Comparison of ENCODE assay signal across 8 cellular contexts in the genomic region with DNA sequence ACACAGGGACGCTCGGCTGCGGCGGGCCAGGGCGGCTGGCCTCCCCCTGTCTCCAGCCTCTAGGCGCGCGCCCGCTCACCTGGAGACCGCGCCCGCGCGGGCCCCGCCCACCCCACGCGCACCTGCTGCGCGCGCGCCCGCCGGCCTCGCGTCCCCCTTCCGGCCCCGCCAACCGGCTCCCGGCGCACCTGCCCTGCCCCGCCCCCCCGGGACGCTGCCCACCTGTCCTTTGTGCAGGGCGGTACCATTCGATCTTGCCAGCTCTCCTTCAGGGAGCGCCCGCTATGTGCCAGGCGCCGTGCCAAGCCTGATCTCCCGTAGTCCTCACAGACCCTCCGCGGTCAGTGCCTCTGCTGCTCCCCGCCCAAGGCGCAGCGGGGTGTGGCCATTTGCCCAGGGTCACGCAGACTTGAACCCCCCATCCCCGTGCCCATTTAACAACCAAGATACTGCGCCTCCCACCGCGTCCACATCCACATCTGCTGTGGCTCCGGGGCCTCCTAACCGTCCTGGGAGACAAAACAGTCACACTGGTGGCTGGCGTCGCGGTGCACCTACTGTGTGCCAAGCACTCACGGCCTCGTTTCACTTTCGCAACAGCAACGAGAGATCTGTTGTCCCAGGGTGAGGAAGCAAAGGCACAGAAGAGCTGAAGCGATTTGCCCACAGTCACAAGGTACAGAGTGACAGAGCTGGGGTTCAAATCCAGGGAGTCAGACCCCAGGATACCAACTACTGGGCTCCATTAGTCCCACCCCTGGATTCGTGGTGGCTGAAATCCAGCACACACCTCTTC. TPM values are rescaled to one million over a fixed set of nuclear protein-coding genes. Genes with fewer than 3 reads are reported as not detected.
DNase-seq lines count a peak whose midpoint lies in the region; ATAC-seq and TF ChIP-seq lines count a peak whose summit lies in the region.

No MANE protein-coding gene starts in this region.

- peak overlapping the region; percentile 92 to 98 (median 96) for H3K4me3 Mint-ChIP-seq in immature natural killer cell

- peak overlapping the region; percentile 64 for H3K4me3 ChIP-seq in Jurkat, Clone E6-1 (ENCODE audit: low read length)
- peak overlapping the region; percentile 56 for H3K4me3 ChIP-seq in adipocyte (ENCODE audit: low read length)

- no peak for ATAC-seq in GM21619 (IDR thresholded peaks at IDR 0.05; ENCODE audit: unreplicated experiment)

- TF ChIP-seq POLR2A in GM18526 (IDR thresholded peaks at IDR 0.05; ENCODE audit: extremely low read depth, insufficient read length), result peak; percentile 17

- no peak overlapping the region for H3K9ac ChIP-seq in adipocyte (ENCODE audit: low read length)

- H3K27me3 ChIP-seq in adipocyte (replicated peaks; ENCODE audit: control insufficient read depth, insufficient read depth, low read length), result peaks cover 16% of the 10 kb centered on the region

- H3K9me3 ChIP-seq in adipocyte (ENCODE audit: control insufficient read depth, low read length), result no peaks in the 10 kb centered on the region

- H3K4me1 ChIP-seq in adipocyte (ENCODE audit: control insufficient read depth, insufficient read depth, low read length), result no peaks in the 10 kb centered on the region

- no peaks in the 10 kb centered on the region for H3K36me3 ChIP-seq in adipocyte (ENCODE audit: control insufficient read depth, insufficient read depth, low read length, severe bottlenecking)

- peaks cover 17 to 36% (median 18%) of the 10 kb centered on the region in 3 donors for H3K27me3 Mint-ChIP-seq in immature natural killer cell (ENCODE audit: low read depth in 3 of 3)

- DNase-seq in Jurkat, Clone E6-1 (ENCODE audit: low read depth, low spot score), result peak; percentile 53
- DNase-seq in SHP77 treated with DMSO at 0.1 percent for 48 hours (lab: John Stamatoyannopoulos, UW) (peak; percentile 42), adipocyte (ENCODE audit: low read depth) (no peak), immature natural killer cell (peak; percentile 65 to 70 (median 69)), T1000 (lab: John Stamatoyannopoulos, UW) (no peak)
- peak; percentile 62 for DNase-seq in stimulated activated CD8-positive, alpha-beta memory T cell treated with anti-CD3 and anti-CD28 coated beads, Interleukin-4, amount 100 ng/mL, for 48 hours

- peaks cover 84 to 85% of the 10 kb centered on the region in 2 donors for H3K4me1 Mint-ChIP-seq in immature natural killer cell

- H3K27ac Mint-ChIP-seq in immature natural killer cell, result peak overlapping the region; percentile 94 to 99 (median 98)

- H3K9me3 Mint-ChIP-seq in immature natural killer cell, result no peaks in the 10 kb centered on the region

- no peaks in the 10 kb centered on the region for H3K36me3 Mint-ChIP-seq in immature natural killer cell

RNA-seq across cellular contexts. Expression of gene NOL4L, which starts 48.1 kb away (rescaled TPM):
- polyA plus RNA-seq in Jurkat, Clone E6-1 (2012; ENCODE audit: insufficient read depth, insufficient read length), result 16.0 TPM
- polyA plus RNA-seq in immature natural killer cell, result 10 to 100 TPM in 1 of 3 donors, 1 to 10 TPM in 2; 4.1 to 17.2 (median 9.6) TPM

Comparison
In these comparisons a context has a peak if more than half of its experiments do, and no peak if none do; other contexts are left out.
1. DNase-seq: peak in Jurkat, Clone E6-1 (single experiment), SHP77 treated with DMSO at 0.1 percent for 48 hours (single experiment), immature natural killer cell (3 of 3) and stimulated activated CD8-positive, alpha-beta memory T cell treated with anti-CD3 and anti-CD28 coated beads, Interleukin-4, amount 100 ng/mL, for 48 hours (single experiment); none in adipocyte (single experiment) and T1000 (single experiment).